22 cellular contexts compared by ENCODE assay signal in genomic region chr9:70948744-70949143, GRCh38.
DNase-seq lines count a peak whose midpoint lies in the region; ATAC-seq, FAIRE-seq and TF ChIP-seq lines count a peak whose summit lies in the region.
"Had no signal": no experiment of that assay in that cellular context is flagged by ENCODE, and none has a peak within 500 bp of the region (broad histone marks: within the 10 kb centered on the region; RNA-seq: fewer than 3 reads in every experiment).

No MANE protein-coding gene starts in this region.

- ATAC-seq in IMR-90 (ENCODE audit: low read depth) (no peak), heart right ventricle (no peak)

- peaks cover 14% of the 10 kb centered on the region for H3K4me1 ChIP-seq in mammary epithelial cell (ENCODE audit: insufficient read depth, low read length)
- no peaks in the 10 kb centered on the region for H3K4me1 ChIP-seq in breast epithelium
- peaks cover 6% of the 10 kb centered on the region for H3K4me1 ChIP-seq in IMR-90 (ENCODE audit: control insufficient read depth, insufficient read depth, low read length)
- H3K4me1 ChIP-seq in keratinocyte (ENCODE audit: control insufficient read depth, extremely low read depth, insufficient read depth, low read length) = peaks cover 17% of the 10 kb centered on the region
- H3K4me1 ChIP-seq in heart right ventricle = no peaks in the 10 kb centered on the region
- H3K4me1 ChIP-seq: BE2C had no signal

- no peak overlapping the region for H2AK9ac ChIP-seq in IMR-90 (replicated peaks; ENCODE audit: low read depth, low read length, poor library complexity)

- H3K27me3 ChIP-seq in mammary epithelial cell (ENCODE audit: insufficient read depth, low read length) (peaks cover 2% of the 10 kb centered on the region), breast epithelium (no peaks in the 10 kb centered on the region), IMR-90 (ENCODE audit: control insufficient read depth, insufficient read depth, low read length) (peaks cover 3% of the 10 kb centered on the region; the same call in 1 of the 2 replicates), keratinocyte (ENCODE audit: control insufficient read depth, extremely low read depth, insufficient read depth, low read length) (no peaks in the 10 kb centered on the region), heart right ventricle (peaks cover 0 to 5% (median 0%) of the 10 kb centered on the region in 7 donors)
- H3K27me3 ChIP-seq: BE2C; BLaER1 treated with 17β-estradiol and CSF1 and Interleukin-3, amounts not matched to agents 10 nM and 100 nM had no signal

- peak; percentile 5 for FAIRE-seq in keratinocyte (lab: Jason Lieb, UNC)
- FAIRE-seq: A204.1, GM12891, H1 had no signal

- H4K5ac ChIP-seq in IMR-90 (ENCODE audit: low read depth, low read length) = no peak overlapping the region

- H2AK5ac ChIP-seq in IMR-90 (ENCODE audit: low read depth, low read length) = no peak overlapping the region

- POLR2A ChIA-PET in IMR-90 (lab: Charles Lee; ENCODE audit: unreplicated experiment) = no interaction called here

- intact Hi-C loops in mammary epithelial cell (cut with micrococcal nuclease) = no loop called here
- intact Hi-C loops in breast epithelium (cut with DNase I; ENCODE audit: low total_unique reads) = no loop called here
- intact Hi-C loops in IMR-90 (cut with micrococcal nuclease) = no loop called here
- intact Hi-C loops in heart right ventricle (cut with DNase I) = no loop called here
- intact Hi-C loops in posterior vena cava (cut with DNase I) = no loop called here

- no TSS peak for BruUV-seq in mammary epithelial cell (replicated peaks; lab: Mats Ljungman, UMichigan)
- no TSS peak for BruUV-seq in IMR-90 (replicated peaks; lab: Mats Ljungman, UMichigan)

- CTCF ChIA-PET in mammary epithelial cell (lab: Charles Lee; ENCODE audit: low non-redundant PET) (no interaction called here), IMR-90 (lab: Yijun Ruan, JAX) (interaction anchor here (0.7 to 1.1 kb wide), 2 partner anchors 9 to 1818 kb away, joined by 3 to 6 read pairs; no protein-coding TSS in a partner anchor)

- H3K79me1 ChIP-seq in IMR-90 (ENCODE audit: low read depth in 1 of 2, low read length in 2 of 2) = no peaks in the 10 kb centered on the region

- no peak overlapping the region for H3K14ac ChIP-seq in IMR-90 (replicated peaks; ENCODE audit: low read depth, low read length)

- H3K9ac ChIP-seq in mammary epithelial cell (ENCODE audit: insufficient read depth, low read length) = no peak overlapping the region
- no peak overlapping the region for H3K9ac ChIP-seq in IMR-90 (ENCODE audit: low read depth, low read length)
- no peak overlapping the region for H3K9ac ChIP-seq in keratinocyte (ENCODE audit: control insufficient read depth, extremely low read depth, insufficient read depth, low read length)
- H3K9ac ChIP-seq: BLaER1 treated with 17β-estradiol and CSF1 and Interleukin-3, amounts not matched to agents 10 nM and 100 nM; GM23248 had no signal

- H3K4ac ChIP-seq in IMR-90 (ENCODE audit: low read depth, low read length) = no peak overlapping the region

- peak overlapping the region; percentile 22 for H3K4me2 ChIP-seq in mammary epithelial cell (ENCODE audit: insufficient read depth, low read depth, low read length)
- H3K4me2 ChIP-seq in IMR-90 (ENCODE audit: low read depth, low read length) = no peak overlapping the region
- H3K4me2 ChIP-seq in keratinocyte (ENCODE audit: control insufficient read depth, extremely low read depth, insufficient read depth, low read depth, low read length) = no peak overlapping the region

- dilution Hi-C loops in mammary epithelial cell (cut with HindIII; ENCODE audit: low sequenced_read_pairs) = no loop called here
- dilution Hi-C loops in IMR-90 (cut with HindIII; ENCODE audit: low sequenced_read_pairs, unreplicated experiment) = no loop called here
- dilution Hi-C loops in keratinocyte (cut with MboI; ENCODE audit: extremely low pct_ligation_motif_present, low sequenced_read_pairs) = no loop called here

- no peaks in the 10 kb centered on the region; the same call in 1 of the 2 replicates for H3K9me1 ChIP-seq in IMR-90 (ENCODE audit: insufficient read depth, low read length)
- H3K9me1 ChIP-seq in keratinocyte (ENCODE audit: control insufficient read depth, extremely low read depth, insufficient read depth, low read length) = no peaks in the 10 kb centered on the region

- H4K20me1 ChIP-seq in mammary epithelial cell (ENCODE audit: insufficient read depth, low read length) (no peaks in the 10 kb centered on the region), IMR-90 (ENCODE audit: insufficient read depth, low read length) (no peaks in the 10 kb centered on the region), keratinocyte (ENCODE audit: control insufficient read depth, extremely low read depth, insufficient read depth, low read length) (no peaks in the 10 kb centered on the region)
- H4K20me1 ChIP-seq: BLaER1 treated with 17β-estradiol and CSF1 and Interleukin-3, amounts not matched to agents 10 nM and 100 nM had no signal

- H3K18ac ChIP-seq in IMR-90 (ENCODE audit: low read depth, low read length) = no peak overlapping the region

- WGBS in mammary epithelial cell (ENCODE audit: low coverage, missing lambda C conversion rate) = 0% methylated on average over 1 of the region's 1 CpG
- WGBS in IMR-90 (ENCODE audit: extremely low coverage in 2 of 2, insufficient read length in 1 of 2), 2 experiments = no CpG with 5 or more reads among the region's 1 CpG
- 51 to 54% methylated on average over 1 of the region's 1 CpG for WGBS in heart right ventricle, 2 donors

- DNase-seq in mammary epithelial cell (no peak), breast epithelium (ENCODE audit: low spot score in 2 of 2) (no peak), IMR-90 (no peak), keratinocyte (ENCODE audit: low read depth, low spot score) (no peak), heart right ventricle (no peak), posterior vena cava (ENCODE audit: low spot score) (no peak)
- DNase-seq: ACHN; AML-193; BE2C; CD4-positive, alpha-beta T cell; CD8-positive, alpha-beta memory T cell; DMS53; DMS79 treated with DMSO at 0.1 percent for 48 hours; GF-D8; GM23248; H7; HCEC 1CT had no signal

- H2AFZ ChIP-seq in mammary epithelial cell (ENCODE audit: low read depth, low read length) = no peak overlapping the region
- H2AFZ ChIP-seq in IMR-90 (replicated peaks; ENCODE audit: low read length, poor library complexity) = no peak overlapping the region
- H2AFZ ChIP-seq in keratinocyte (ENCODE audit: control insufficient read depth, low read length) = no peak overlapping the region
- H2AFZ ChIP-seq: GM23248 had no signal

- no peak overlapping the region for H4K8ac ChIP-seq in IMR-90 (ENCODE audit: low read depth in 2 of 2, low read length in 2 of 2)

- H3K36me3 ChIP-seq in mammary epithelial cell (ENCODE audit: insufficient read depth, low read length) (no peaks in the 10 kb centered on the region), breast epithelium (no peaks in the 10 kb centered on the region), IMR-90 (ENCODE audit: control insufficient read depth, insufficient read depth, low read length) (no peaks in the 10 kb centered on the region), keratinocyte (ENCODE audit: control insufficient read depth in 2 of 2, extremely low read depth in 1 of 2, insufficient read depth in 2 of 2, low read length in 2 of 2) (no peaks in the 10 kb centered on the region), heart right ventricle (no peaks in the 10 kb centered on the region)
- H3K36me3 ChIP-seq: BE2C; BLaER1 treated with 17β-estradiol and CSF1 and Interleukin-3, amounts not matched to agents 10 nM and 100 nM had no signal

- H2BK120ac ChIP-seq in IMR-90 (ENCODE audit: low read depth, low read length) = no peak overlapping the region

- H3K9me3 ChIP-seq in mammary epithelial cell (replicated peaks; ENCODE audit: insufficient read depth, low read length) (no peaks in the 10 kb centered on the region), breast epithelium (no peaks in the 10 kb centered on the region), IMR-90 (ENCODE audit: control insufficient read depth, insufficient read depth, low read length) (no peaks in the 10 kb centered on the region), keratinocyte (ENCODE audit: control insufficient read depth, low read depth, low read length) (no peaks in the 10 kb centered on the region), heart right ventricle (no peaks in the 10 kb centered on the region)
- H3K9me3 ChIP-seq: BE2C; BLaER1 treated with 17β-estradiol and CSF1 and Interleukin-3, amounts not matched to agents 10 nM and 100 nM had no signal

- in situ Hi-C loops in mammary epithelial cell (cut with MboI; ENCODE audit: low sequenced_read_pairs in 2 of 2) = no loop called here
- in situ Hi-C loops in IMR-90 (cut with MboI; ENCODE audit: low sequenced_read_pairs) = no loop called here

- no peak overlapping the region for H2BK5ac ChIP-seq in IMR-90 (ENCODE audit: low read depth, low read length, poor library complexity, severe bottlenecking)

- TF ChIP-seq RAD21 in IMR-90 (IDR thresholded peaks at IDR 0.05; ENCODE audit: low read length) = no peak

- H3K23ac ChIP-seq in IMR-90 (ENCODE audit: low read depth, low read length) = no peak overlapping the region

- no peak overlapping the region for H2BK20ac ChIP-seq in IMR-90 (ENCODE audit: low read depth, low read length)

- H3K4me3 ChIP-seq in mammary epithelial cell (replicated peaks in 1 of 3; ENCODE audit: insufficient read depth in 1 of 3, low read depth in 2 of 3, low read length in 3 of 3) = no peak overlapping the region
- H3K4me3 ChIP-seq in breast epithelium = no peak overlapping the region
- no peak overlapping the region for H3K4me3 ChIP-seq in IMR-90 (ENCODE audit: insufficient read depth, low read depth, low read length)
- no peak overlapping the region for H3K4me3 ChIP-seq in keratinocyte (ENCODE audit: control insufficient read depth in 2 of 3, extremely low read depth in 1 of 3, insufficient read depth in 2 of 3, low read depth in 1 of 3, low read length in 3 of 3)
- H3K4me3 ChIP-seq in heart right ventricle = no peak overlapping the region
- H3K4me3 ChIP-seq: BLaER1 treated with 17β-estradiol and CSF1 and Interleukin-3, amounts not matched to agents 10 nM and 100 nM; GM23248 had no signal

- H3K79me2 ChIP-seq in mammary epithelial cell (ENCODE audit: insufficient read depth, low read length) = no peaks in the 10 kb centered on the region
- no peaks in the 10 kb centered on the region for H3K79me2 ChIP-seq in keratinocyte (ENCODE audit: control insufficient read depth, insufficient read depth, low read length)

- H3K56ac ChIP-seq in IMR-90 (ENCODE audit: extremely low read depth, insufficient read depth, low read length) = no peak overlapping the region

- no peak overlapping the region for H2BK15ac ChIP-seq in IMR-90 (ENCODE audit: low read depth, low read length)

- TF ChIP-seq POLR2A in breast epithelium (IDR thresholded peaks at IDR 0.05) (no peak), IMR-90 (IDR thresholded peaks at IDR 0.05; ENCODE audit: low read depth, low read length) (no peak)

- no peak for TF ChIP-seq CTCF in mammary epithelial cell (conservative IDR thresholded peaks at IDR 0.05 in 1 of 2, IDR thresholded peaks at IDR 0.05 in 1 of 2; ENCODE audit: extremely low read depth in 1 of 2, insufficient read depth in 1 of 2, low read depth in 1 of 2, low read length in 2 of 2)
- no peak for TF ChIP-seq CTCF in breast epithelium (IDR thresholded peaks at IDR 0.05)
- no peak for TF ChIP-seq CTCF in IMR-90 (conservative IDR thresholded peaks at IDR 0.05; ENCODE audit: low read depth, low read length)
- no peak for TF ChIP-seq CTCF in keratinocyte (optimal IDR thresholded peaks at IDR 0.05 in 1 of 3, IDR thresholded peaks at IDR 0.05 in 1 of 3, conservative IDR thresholded peaks at IDR 0.05 in 1 of 3; ENCODE audit: extremely low read depth in 1 of 3, insufficient read depth in 2 of 3, low read length in 3 of 3)
- TF ChIP-seq CTCF in heart right ventricle (IDR thresholded peaks at IDR 0.05) = no peak

- H3K27ac ChIP-seq in mammary epithelial cell (ENCODE audit: insufficient read depth, low read depth, low read length) (peak overlapping the region; percentile 8), breast epithelium (peak overlapping the region in 1 of 2 donors; percentile 33), IMR-90 (ENCODE audit: insufficient read depth, low read length) (no peak overlapping the region), keratinocyte (ENCODE audit: control insufficient read depth, insufficient read depth, low read length) (no peak overlapping the region), heart right ventricle (no peak overlapping the region)
- H3K27ac ChIP-seq: 22Rv1; BLaER1 treated with 17β-estradiol and CSF1 and Interleukin-3, amounts not matched to agents 10 nM and 100 nM; GM23248 had no signal

- H4K91ac ChIP-seq in IMR-90 (ENCODE audit: insufficient read depth, low read depth, low read length) = no peak overlapping the region
